Comparison of ENCODE assay signal across 8 cellular contexts in genomic region chr11:67303989-67304411, GRCh38. TPM values are rescaled to one million over a fixed set of nuclear protein-coding genes. Genes with fewer than 3 reads are reported as not detected.
DNase-seq lines count a peak whose midpoint lies in the region; ATAC-seq and TF ChIP-seq lines count a peak whose summit lies in the region.

No MANE protein-coding gene starts in this region.

- intact Hi-C loops in A673 (cut with micrococcal nuclease; ENCODE audit: unreplicated experiment) (no loop called here), breast epithelium (cut with DNase I; ENCODE audit: low total_unique reads) (no loop called here), thyroid gland (cut with DNase I) (no loop called here)

- POLR2A ChIA-PET in A673 (lab: Charles Lee; ENCODE audit: low non-redundant PET), result no interaction called here

- WGBS in HUES64, result 2% methylated on average over 25 of the region's 25 CpGs
- WGBS in thyroid gland, 2 donors, result 2% methylated on average over 7 of the region's 25 CpGs; no CpG with 5 or more reads in 1 of the 2 donors

- H3K27me3 ChIP-seq in A673 (replicated peaks; ENCODE audit: insufficient read depth, low read depth, low read length, poor library complexity), result no peaks in the 10 kb centered on the region
- H3K27me3 ChIP-seq in HUES64 (ENCODE audit: insufficient read depth, low read length), result peaks cover 11% of the 10 kb centered on the region
- no peaks in the 10 kb centered on the region for H3K27me3 ChIP-seq in breast epithelium
- H3K27me3 ChIP-seq in thyroid gland, result no peaks in the 10 kb centered on the region

- peaks cover 10% of the 10 kb centered on the region for H3K4me1 ChIP-seq in A673 (ENCODE audit: insufficient read depth, low read length, poor library complexity, severe bottlenecking)
- peaks cover 16% of the 10 kb centered on the region for H3K4me1 ChIP-seq in HUES64 (ENCODE audit: insufficient read depth, low read length)
- peaks cover 0 to 10% of the 10 kb centered on the region in 2 donors for H3K4me1 ChIP-seq in breast epithelium
- H3K4me1 ChIP-seq in thyroid gland, result peaks cover 10 to 24% of the 10 kb centered on the region in 2 donors

- H3K36me3 ChIP-seq in A673 (ENCODE audit: insufficient read depth, low read length, poor library complexity, severe bottlenecking) (peaks cover 35% of the 10 kb centered on the region), HUES64 (ENCODE audit: insufficient read depth, low read length) (peaks cover 17% of the 10 kb centered on the region), breast epithelium (no peaks in the 10 kb centered on the region), thyroid gland (peaks cover 12 to 14% of the 10 kb centered on the region in 2 donors)

- ATAC-seq in left lobe of liver, result peak; percentile 14

- BruUV-seq in A673 (replicated peaks; lab: Mats Ljungman, UMichigan), result no TSS peak

- H3K27ac ChIP-seq in A673 (ENCODE audit: low read depth, low read length, poor library complexity, severe bottlenecking) (peak overlapping the region; percentile 72), HUES64 (ENCODE audit: low read depth, low read length) (no peak overlapping the region), breast epithelium (peak overlapping the region; percentile 93), thyroid gland (peak overlapping the region; percentile 70 to 87 (median 76))

- H3K9me3 ChIP-seq in A673 (ENCODE audit: low read depth, low read length, poor library complexity, severe bottlenecking), result no peaks in the 10 kb centered on the region
- no peaks in the 10 kb centered on the region for H3K9me3 ChIP-seq in HUES64 (ENCODE audit: insufficient read depth, low read depth, low read length)
- H3K9me3 ChIP-seq in breast epithelium, result no peaks in the 10 kb centered on the region
- no peaks in the 10 kb centered on the region for H3K9me3 ChIP-seq in thyroid gland

- TF ChIP-seq CTCF in A673 (conservative IDR thresholded peaks at IDR 0.05; ENCODE audit: low read depth, low read length), result no peak
- no peak for TF ChIP-seq CTCF in breast epithelium (IDR thresholded peaks at IDR 0.05)
- no peak for TF ChIP-seq CTCF in thyroid gland (IDR thresholded peaks at IDR 0.05)

- H3K4me3 ChIP-seq in A673 (ENCODE audit: low read depth, low read length, poor library complexity, severe bottlenecking) (peak overlapping the region; percentile 60), HUES64 (ENCODE audit: low read length) (peak overlapping the region; percentile 78), breast epithelium (peak overlapping the region; percentile 90 to 92 (median 91)), thyroid gland (replicated peaks in 1 of 3) (peak overlapping the region; percentile 88 to 92 (median 89))

- DNase-seq in A673 (ENCODE audit: low spot score) (no peak), breast epithelium (ENCODE audit: low spot score in 2 of 2) (peak in 1 of 2 donors; percentile 67), left lobe of liver (ENCODE audit: low spot score) (peak; percentile 55), thyroid gland (peak; percentile 58 to 68), anterior cingulate cortex (lab: John Stamatoyannopoulos, UW) (no peak), GDM1 (lab: John Stamatoyannopoulos, UW) (no peak)
- no peak for DNase-seq in activated CD8-positive, alpha-beta memory T cell treated with anti-CD3 and anti-CD28 coated beads for 24 hours

- CTCF ChIA-PET in A673 (lab: Charles Lee), result no interaction called here

- H3K9ac ChIP-seq in HUES64 (ENCODE audit: low read depth, low read length), result peak overlapping the region; percentile 61; the same call in 1 of the 2 replicates

- TF ChIP-seq POLR2A in breast epithelium (IDR thresholded peaks at IDR 0.05) (no peak), thyroid gland (IDR thresholded peaks at IDR 0.05) (no peak)

RNA-seq across cellular contexts. Expression of gene SSH3, which starts 0.7 kb away (rescaled TPM):
- 5.5 and 7.8 TPM in 2 replicates for total RNA-seq in A673 (2021)
- 13.7 TPM for polyA plus RNA-seq in HUES64 (2013, experiment 1 of 2)
- 14.1 TPM for polyA plus RNA-seq in HUES64 (2013, experiment 2 of 2)
- 10 to 100 TPM; 28.8 to 55.2 (median 34.4) TPM for total RNA-seq in breast epithelium
- 18.2 TPM for total RNA-seq in left lobe of liver
- 10 to 100 TPM; 50.5 to 59.9 (median 54.4) TPM for total RNA-seq in thyroid gland

RNA-seq across cellular contexts. Expression of gene ANKRD13D, which starts 14.9 kb away (rescaled TPM):
- total RNA-seq in A673 (2021) (94.2 and 101 TPM in 2 replicates), breast epithelium (10 to 100 TPM; 23.7 to 51.8 (median 40.7) TPM), left lobe of liver (9.8 TPM), thyroid gland (10 to 100 TPM; 27.9 to 36.8 (median 31.5) TPM)
- polyA plus RNA-seq in HUES64 (2013, experiment 1 of 2), result 14.1 TPM
- 13.9 TPM for polyA plus RNA-seq in HUES64 (2013, experiment 2 of 2)

RNA-seq across cellular contexts. Expression of gene GRK2, which starts 37.7 kb away (rescaled TPM):
- total RNA-seq in A673 (2021) (88.6 and 92.6 TPM in 2 replicates), breast epithelium (10 to 100 TPM; 41.1 to 52.8 (median 52.1) TPM), left lobe of liver (29.0 TPM), thyroid gland (10 to 100 TPM; 32.8 to 55.8 (median 40.6) TPM)
- polyA plus RNA-seq in HUES64 (2013, experiment 1 of 2), result 30.8 TPM
- 34.2 TPM for polyA plus RNA-seq in HUES64 (2013, experiment 2 of 2)

RNA-seq across cellular contexts. Expression of gene POLD4, which starts 49.3 kb away (rescaled TPM):
- total RNA-seq in A673 (2021), result 13.2 and 14.3 TPM in 2 replicates
- 16.3 TPM for polyA plus RNA-seq in HUES64 (2013, experiment 1 of 2)
- polyA plus RNA-seq in HUES64 (2013, experiment 2 of 2), result 19.7 TPM
- total RNA-seq in breast epithelium, result 10 to 100 TPM; 48.7 to 91.5 (median 69.2) TPM
- 96.6 TPM for total RNA-seq in left lobe of liver
- total RNA-seq in thyroid gland, result 100 to 1,000 TPM in 1 of 4 donors, 10 to 100 TPM in 3; 38.6 to 105 (median 60.6) TPM

Comparison
In these comparisons a context has a peak if more than half of its experiments do, and no peak if none do; other contexts are left out.
1. DNase-seq: peak in left lobe of liver (single experiment) and thyroid gland (2 of 2); none in A673 (single experiment), anterior cingulate cortex (0 of 58), activated CD8-positive, alpha-beta memory T cell treated with anti-CD3 and anti-CD28 coated beads for 24 hours (single experiment) and GDM1 (single experiment).
2. Peak in every context shown above with its lines, with median percentiles within 50 percentile points of each other: H3K4me3 ChIP-seq.